Comparison of ENCODE assay signal across 1 cellular context in genomic region chrX:101415180-101416130, GRCh38.
TF ChIP-seq lines count a peak whose summit lies in the region.

No MANE protein-coding gene starts in this region.

TF ChIP-seq in GM12878, 131 proteins besides CTCF, POLR2A, EP300 and RAD21:
- TF ChIP-seq ATF2 (IDR thresholded peaks at IDR 0.05; ENCODE audit: low read length) (peak; percentile 31; the same call in 1 of the 2 replicates), ZNF207 (IDR thresholded peaks at IDR 0.05; ENCODE audit: borderline replicate concordance) (0 out of 2 replicates have a peak, but pooled peaks have one; percentile 36), IKZF1 (conservative IDR thresholded peaks at IDR 0.05) (0 out of 2 replicates have a peak, but pooled peaks have one; percentile 9), SMAD1 (IDR thresholded peaks at IDR 0.05; ENCODE audit: low read depth, partially characterized antibody) (no peak), IRF5 (IDR thresholded peaks at IDR 0.05; ENCODE audit: borderline replicate concordance) (no peak), SKIL (IDR thresholded peaks at IDR 0.05; ENCODE audit: low read depth, poor library complexity, severe bottlenecking) (peak; percentile 33), HSF1 (IDR thresholded peaks at IDR 0.05; ENCODE audit: low read depth, low read length) (peak; percentile 95), RELA (IDR thresholded peaks at IDR 0.05; ENCODE audit: borderline replicate concordance, partially characterized antibody) (no peak), SMC3 (IDR thresholded peaks at IDR 0.05; ENCODE audit: borderline replicate concordance, low read length) (peak; percentile 53), PML (IDR thresholded peaks at IDR 0.05; ENCODE audit: low read length) (peak; percentile 59; the same call in 1 of the 2 replicates), JUNB (IDR thresholded peaks at IDR 0.05) (peak; percentile 43; the same call in 1 of the 2 replicates)
